Comparison of ENCODE assay signal across 17 cellular contexts in genomic region chr2:110832740-110833139, GRCh38.
"Had no signal": no experiment of that assay in that cellular context is flagged by ENCODE, and none has a peak within 500 bp of the region (broad histone marks: within the 10 kb centered on the region; RNA-seq: fewer than 3 reads in every experiment).

No MANE protein-coding gene starts in this region.

- H3K27ac Mint-ChIP-seq: activated naive CD4-positive, alpha-beta T cell treated with anti-CD3 and anti-CD28 coated beads, Interleukin-2, amount 10 ng/mL, durations not matched to agents 7 days and 5 days; memory B cell; naive thymus-derived CD8-positive, alpha-beta T cell; stimulated activated memory B cell treated with anti-CD40 and anti-IgM and Interleukin-4, amounts not matched to agents 10 μg/mL and 1 μg/mL and 100 μg/mL, for 72 hours had no signal

- H3K9me3 Mint-ChIP-seq: activated naive CD4-positive, alpha-beta T cell treated with anti-CD3 and anti-CD28 coated beads, Interleukin-2, amount 10 ng/mL, durations not matched to agents 7 days and 5 days; memory B cell; naive thymus-derived CD8-positive, alpha-beta T cell; stimulated activated memory B cell treated with anti-CD40 and anti-IgM and Interleukin-4, amounts not matched to agents 10 μg/mL and 1 μg/mL and 100 μg/mL, for 72 hours had no signal

- H3K4me1 Mint-ChIP-seq: activated naive CD4-positive, alpha-beta T cell treated with anti-CD3 and anti-CD28 coated beads, Interleukin-2, amount 10 ng/mL, durations not matched to agents 7 days and 5 days; memory B cell had no signal

- H3K9ac ChIP-seq: parathyroid adenoma had no signal

- H3K27ac ChIP-seq: ascending aorta, breast epithelium, epithelial cell of prostate, neutrophil, parathyroid adenoma had no signal

- FAIRE-seq: frontal cortex, urothelium cell line had no signal

- H3K79me2 ChIP-seq: parathyroid adenoma had no signal

- DNase-seq: activated CD4-positive, alpha-beta T cell treated with anti-CD3 and anti-CD28 coated beads, Interleukin-2, amount 50 U/mL, for 48 hours; activated CD4-positive, CD25-positive, alpha-beta regulatory T cell treated with anti-CD3 and anti-CD28 coated beads, Interleukin-2, amount 50 U/mL, for 72 hours; activated naive CD4-positive, alpha-beta T cell treated with anti-CD3 and anti-CD28 coated beads, Interleukin-2, amount 10 ng/mL, durations not matched to agents 7 days and 5 days; dermis blood vessel endothelial cell; head of caudate nucleus; kidney glomerular epithelial cell; left ventricle myocardium superior; naive thymus-derived CD8-positive, alpha-beta T cell had no signal

- H3K4me3 ChIP-seq: ascending aorta, breast epithelium had no signal

- H3K4me1 ChIP-seq: ascending aorta, breast epithelium, parathyroid adenoma had no signal

- H3K36me3 Mint-ChIP-seq: activated naive CD4-positive, alpha-beta T cell treated with anti-CD3 and anti-CD28 coated beads, Interleukin-2, amount 10 ng/mL, durations not matched to agents 7 days and 5 days; memory B cell; naive thymus-derived CD8-positive, alpha-beta T cell; stimulated activated memory B cell treated with anti-CD40 and anti-IgM and Interleukin-4, amounts not matched to agents 10 μg/mL and 1 μg/mL and 100 μg/mL, for 72 hours had no signal

- H3K4me3 Mint-ChIP-seq: activated naive CD4-positive, alpha-beta T cell treated with anti-CD3 and anti-CD28 coated beads, Interleukin-2, amount 10 ng/mL, durations not matched to agents 7 days and 5 days; memory B cell; naive thymus-derived CD8-positive, alpha-beta T cell; stimulated activated memory B cell treated with anti-CD40 and anti-IgM and Interleukin-4, amounts not matched to agents 10 μg/mL and 1 μg/mL and 100 μg/mL, for 72 hours had no signal

- H3K36me3 ChIP-seq: ascending aorta, breast epithelium, neutrophil had no signal

- H2AFZ ChIP-seq: parathyroid adenoma had no signal

- H3K9me3 ChIP-seq: ascending aorta, breast epithelium, neutrophil had no signal

- H3K27me3 ChIP-seq: ascending aorta, breast epithelium had no signal

- ATAC-seq: left ventricle myocardium superior; naive thymus-derived CD8-positive, alpha-beta T cell; stimulated activated memory B cell treated with anti-CD40 and anti-IgM and Interleukin-4, amounts not matched to agents 10 μg/mL and 1 μg/mL and 100 μg/mL, for 72 hours had no signal
